In genomic region chr7:27156508-27156898, GRCh38 we compare ENCODE assay signal across 8 cellular contexts. TPM values are rescaled to one million over a fixed set of nuclear protein-coding genes. Genes with fewer than 3 reads are reported as not detected.
DNase-seq lines count a peak whose midpoint lies in the region; ATAC-seq and TF ChIP-seq lines count a peak whose summit lies in the region.

HOXA7 (minus strand) TSS chr7:27156675; CDS start chr7:27156545, 130 bp downstream.

- H3K9ac ChIP-seq in NT2/D1 (ENCODE audit: insufficient read length, low read depth): peak within 1 kb of the TSS; percentile 47

- H3K27me3 ChIP-seq in NT2/D1 (ENCODE audit: insufficient read depth, insufficient read length): peaks cover 100% of the 10 kb centered on the region

- H3K4me1 ChIP-seq in NT2/D1 (ENCODE audit: insufficient read depth, insufficient read length): peaks cover 3% of the 10 kb centered on the region

- H3K4me3 Mint-ChIP-seq in activated naive CD4-positive, alpha-beta T cell treated with anti-CD3 and anti-CD28 coated beads, Interleukin-2, amount 50 U/mL, for 24 hours: peak within 1 kb of the TSS; percentile 70
- H3K4me3 Mint-ChIP-seq in progenitor cell of endocrine pancreas (ENCODE audit: low read depth): peak within 1 kb of the TSS; percentile 80

- peak within 1 kb of the TSS; percentile 47 for H3K4me3 ChIP-seq in NT2/D1 (ENCODE audit: insufficient read length, low read depth)

- H3K27me3 Mint-ChIP-seq in activated naive CD4-positive, alpha-beta T cell treated with anti-CD3 and anti-CD28 coated beads, Interleukin-2, amount 50 U/mL, for 24 hours: peaks cover 70% of the 10 kb centered on the region
- peaks cover 89% of the 10 kb centered on the region for H3K27me3 Mint-ChIP-seq in progenitor cell of endocrine pancreas

- peaks cover 3% of the 10 kb centered on the region for H3K36me3 Mint-ChIP-seq in activated naive CD4-positive, alpha-beta T cell treated with anti-CD3 and anti-CD28 coated beads, Interleukin-2, amount 50 U/mL, for 24 hours
- peaks cover 2% of the 10 kb centered on the region for H3K36me3 Mint-ChIP-seq in progenitor cell of endocrine pancreas (ENCODE audit: insufficient read depth)

- peak within 1 kb of the TSS; percentile 79 for H3K27ac Mint-ChIP-seq in activated naive CD4-positive, alpha-beta T cell treated with anti-CD3 and anti-CD28 coated beads, Interleukin-2, amount 50 U/mL, for 24 hours
- H3K27ac Mint-ChIP-seq in progenitor cell of endocrine pancreas: peak within 1 kb of the TSS; percentile 85

- ATAC-seq in esophagus mucosa: peak; percentile 42
- no peak for ATAC-seq in GM19467 (IDR thresholded peaks at IDR 0.05; ENCODE audit: unreplicated experiment)

- DNase-seq in activated naive CD4-positive, alpha-beta T cell treated with anti-CD3 and anti-CD28 coated beads, Interleukin-2, amount 50 U/mL, for 16 hours: no peak
- DNase-seq in NT2/D1 (ENCODE audit: low read depth, low spot score): peak; percentile 56
- DNase-seq in progenitor cell of endocrine pancreas (ENCODE audit: low spot score, unreplicated experiment): no peak
- no peak for DNase-seq in stimulated activated CD4-positive, alpha-beta T cell treated with anti-CD3 and anti-CD28 coated beads, Interleukin-2, amount 100 ng/mL, for 48 hours
- no peak for DNase-seq in stimulated activated CD4-positive, alpha-beta T cell treated with anti-CD3 and anti-CD28 coated beads, Interleukin-1b, Interleukin-23, amount 100 ng/mL, for 48 hours

- no peaks in the 10 kb centered on the region for H3K9me3 Mint-ChIP-seq in activated naive CD4-positive, alpha-beta T cell treated with anti-CD3 and anti-CD28 coated beads, Interleukin-2, amount 50 U/mL, for 24 hours
- H3K9me3 Mint-ChIP-seq in progenitor cell of endocrine pancreas (ENCODE audit: low read depth): no peaks in the 10 kb centered on the region

- H3K4me1 Mint-ChIP-seq in activated naive CD4-positive, alpha-beta T cell treated with anti-CD3 and anti-CD28 coated beads, Interleukin-2, amount 50 U/mL, for 24 hours: peaks cover 56% of the 10 kb centered on the region
- H3K4me1 Mint-ChIP-seq in progenitor cell of endocrine pancreas (ENCODE audit: low read depth): peaks cover 7% of the 10 kb centered on the region

- H3K9me3 ChIP-seq in NT2/D1 (ENCODE audit: insufficient read depth, low read length): peaks cover 10% of the 10 kb centered on the region

- TF ChIP-seq CTCF in progenitor cell of endocrine pancreas (IDR thresholded peaks at IDR 0.05; ENCODE audit: unreplicated experiment): no peak

- no peaks in the 10 kb centered on the region for H3K36me3 ChIP-seq in NT2/D1 (ENCODE audit: insufficient read depth, insufficient read length, low read length)

RNA-seq across cellular contexts. Expression of gene HOXA7, which starts in this region (rescaled TPM):
- total RNA-seq in esophagus mucosa: 5.2 TPM
- 1.4 and 1.5 TPM in 2 replicates for total RNA-seq in progenitor cell of endocrine pancreas
